ENCODE assay signal across 25 cellular contexts in genomic region chr1:4794020-4794780, GRCh38.
DNase-seq lines count a peak whose midpoint lies in the region; ATAC-seq, FAIRE-seq and TF ChIP-seq lines count a peak whose summit lies in the region.
"Had no signal": no experiment of that assay in that cellular context is flagged by ENCODE, and none has a peak within 500 bp of the region (broad histone marks: within the 10 kb centered on the region; RNA-seq: fewer than 3 reads in every experiment).

No MANE protein-coding gene starts in this region.

- peak; percentile 14 for FAIRE-seq in GM19239 (lab: Jason Lieb, UNC)
- FAIRE-seq: bronchial epithelial cell, H1 had no signal

- no peak overlapping the region for H3K56ac ChIP-seq in mesendoderm (ENCODE audit: low read length)

- no peaks in the 10 kb centered on the region for H3K79me1 ChIP-seq in mesendoderm (ENCODE audit: low read length)

- WGBS in mesendoderm (ENCODE audit: extremely low coverage, insufficient coverage, low lambda C conversion rate): no CpG with 5 or more reads among the region's 6 CpGs

- no peak overlapping the region for H3K4me2 ChIP-seq in mesendoderm (ENCODE audit: low read length)

- DNase-seq in AG20443 (ENCODE audit: low spot score): peak; percentile 4
- DNase-seq in GM19239 (ENCODE audit: insufficient read length, low spot score): no peak
- peak; percentile 4 for DNase-seq in NCI-H69 (lab: John Stamatoyannopoulos, UW)
- DNase-seq in foreskin keratinocyte: peak in 1 of 2 donors; percentile 44
- no peak for DNase-seq in mesendoderm
- DNase-seq: ACHN; activated gamma-delta T cell treated with Interleukin-2 at 50 U/mL for 16 hours; C1 segment of cervical spinal cord; Calu3; EL; NCI-H1092 treated with DMSO at 0.1 percent for 48 hours; RPMI8226; sigmoid colon; stimulated activated CD4-positive, alpha-beta T cell treated with anti-CD3 and anti-CD28 coated beads, Interleukin-15, amount 100 ng/mL, for 24 hours; stimulated activated CD8-positive, alpha-beta memory T cell treated with anti-CD3 and anti-CD28 coated beads, Interleukin-4, amount 100 ng/mL, for 48 hours; T-helper 9 cell had no signal

- no peaks in the 10 kb centered on the region for H3K27me3 ChIP-seq in foreskin keratinocyte
- H3K27me3 ChIP-seq in mesendoderm (ENCODE audit: insufficient read depth, low read length, poor library complexity): no peaks in the 10 kb centered on the region
- H3K27me3 ChIP-seq: sigmoid colon had no signal

- H2AK5ac ChIP-seq in mesendoderm (ENCODE audit: low read length): no peak overlapping the region

- ATAC-seq in foreskin keratinocyte (peak; percentile 79), HG02870 (IDR thresholded peaks at IDR 0.05; ENCODE audit: unreplicated experiment) (no peak), GM21825 (IDR thresholded peaks at IDR 0.05; ENCODE audit: unreplicated experiment) (no peak), HG03342 (IDR thresholded peaks at IDR 0.05; ENCODE audit: unreplicated experiment) (no peak)
- ATAC-seq: left lobe of liver; natural killer cell treated with Interleukin-12 subunit alpha and Interleukin-12 subunit beta and Interleukin-15 and Interleukin-18, amount 100 ng/mL, for 72 hours; WTC11 had no signal

- H3K4me3 ChIP-seq in mesendoderm (ENCODE audit: low read length): no peak overlapping the region
- H3K4me3 ChIP-seq: sigmoid colon had no signal

- H4K5ac ChIP-seq in mesendoderm (ENCODE audit: low read length): no peak overlapping the region

- no peaks in the 10 kb centered on the region for H3K36me3 ChIP-seq in mesendoderm (ENCODE audit: control insufficient read depth, insufficient read depth, low read length)
- H3K36me3 ChIP-seq: sigmoid colon had no signal

- no peak for TF ChIP-seq CTCF in foreskin keratinocyte (conservative IDR thresholded peaks at IDR 0.05)

- H2BK120ac ChIP-seq in mesendoderm (ENCODE audit: low read depth, low read length): no peak overlapping the region

- no peak overlapping the region for H2BK5ac ChIP-seq in mesendoderm (ENCODE audit: low read length)

- no peak overlapping the region for H4K8ac ChIP-seq in mesendoderm (ENCODE audit: low read depth, low read length)

- H3K23ac ChIP-seq in mesendoderm (ENCODE audit: low read length): no peak overlapping the region

- no peaks in the 10 kb centered on the region for H3K4me1 ChIP-seq in foreskin keratinocyte
- H3K4me1 ChIP-seq in mesendoderm (ENCODE audit: control insufficient read depth, low read depth, low read length): no peaks in the 10 kb centered on the region
- H3K4me1 ChIP-seq: sigmoid colon had no signal

- H3K4ac ChIP-seq in mesendoderm (ENCODE audit: low read depth, low read length): no peak overlapping the region

- no peak overlapping the region for H3K18ac ChIP-seq in mesendoderm (ENCODE audit: low read length)

- H3K9ac ChIP-seq in mesendoderm (ENCODE audit: low read length): no peak overlapping the region

- no peaks in the 10 kb centered on the region for H3K79me2 ChIP-seq in mesendoderm (ENCODE audit: control insufficient read depth, insufficient read depth, low read length)

- H3K27ac ChIP-seq in foreskin keratinocyte (peak overlapping the region; percentile 10), mesendoderm (ENCODE audit: low read depth, low read length) (no peak overlapping the region)
- H3K27ac ChIP-seq: HL-60, sigmoid colon had no signal

- H2BK15ac ChIP-seq in mesendoderm (replicated peaks; ENCODE audit: low read depth): no peak overlapping the region

Comparison
In these comparisons a context has a peak if more than half of its experiments do, and no peak if none do; other contexts are left out.
1. DNase-seq: peak in AG20443 (single experiment) and NCI-H69 (single experiment); none in GM19239 (single experiment) and mesendoderm (single experiment).